Comparison of ENCODE assay signal across 1 cellular context in the genomic region with DNA sequence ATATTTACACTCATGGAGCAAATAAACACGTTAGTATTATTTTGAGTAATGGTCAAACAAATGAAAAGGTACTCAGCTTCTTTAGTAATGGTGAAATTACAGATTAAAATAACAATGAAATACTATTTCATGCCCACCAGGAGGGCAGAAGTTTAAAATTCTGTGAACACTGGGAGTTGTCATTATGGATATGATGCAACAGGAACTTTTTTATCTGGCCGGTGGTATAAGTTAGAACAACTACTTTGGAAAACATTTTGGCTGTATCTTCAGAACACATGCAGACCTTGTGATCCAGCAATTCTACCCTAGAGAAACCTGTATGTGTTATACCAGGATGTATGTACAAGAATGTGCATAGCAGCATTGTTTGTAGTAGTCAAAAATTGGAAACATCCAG.
A peak's percentile ranks its signal among the peaks of the same experiment; 100 is the strongest.
TF ChIP-seq lines count a peak whose summit lies in the region.

No MANE protein-coding gene starts in this region.

TF ChIP-seq in K562, 482 proteins besides CTCF, POLR2A, EP300 and RAD21:
- TF ChIP-seq, protein P1, sequence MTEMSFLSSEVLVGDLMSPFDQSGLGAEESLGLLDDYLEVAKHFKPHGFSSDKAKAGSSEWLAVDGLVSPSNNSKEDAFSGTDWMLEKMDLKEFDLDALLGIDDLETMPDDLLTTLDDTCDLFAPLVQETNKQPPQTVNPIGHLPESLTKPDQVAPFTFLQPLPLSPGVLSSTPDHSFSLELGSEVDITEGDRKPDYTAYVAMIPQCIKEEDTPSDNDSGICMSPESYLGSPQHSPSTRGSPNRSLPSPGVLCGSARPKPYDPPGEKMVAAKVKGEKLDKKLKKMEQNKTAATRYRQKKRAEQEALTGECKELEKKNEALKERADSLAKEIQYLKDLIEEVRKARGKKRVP (CRISPR knock-in tag; IDR thresholded peaks at IDR 0.05): 0 out of 2 replicates have a peak, but pooled peaks have one; percentile 46
- TF ChIP-seq POLR2H (tag; IDR thresholded peaks at IDR 0.05; ENCODE audit: low read depth) (peak; percentile 39; the same call in 1 of the 2 replicates), ZNF197 (CRISPR knock-in tag; IDR thresholded peaks at IDR 0.05; ENCODE audit: low read depth) (no peak), CEBPB (tag; IDR thresholded peaks at IDR 0.05) (peak; percentile 60), PPARD (CRISPR knock-in tag; IDR thresholded peaks at IDR 0.05) (no peak), CEBPG (CRISPR knock-in tag; IDR thresholded peaks at IDR 0.05) (peak; percentile 64; the same call in 1 of the 2 replicates), CEBPG (tag; conservative IDR thresholded peaks at IDR 0.05 in 1 of 2, IDR thresholded peaks at IDR 0.05 in 1 of 2) (peak; percentile 79 to 88)
- TF ChIP-seq, protein P2, sequence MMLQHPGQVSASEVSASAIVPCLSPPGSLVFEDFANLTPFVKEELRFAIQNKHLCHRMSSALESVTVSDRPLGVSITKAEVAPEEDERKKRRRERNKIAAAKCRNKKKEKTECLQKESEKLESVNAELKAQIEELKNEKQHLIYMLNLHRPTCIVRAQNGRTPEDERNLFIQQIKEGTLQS (IDR thresholded peaks at IDR 0.05): peak; percentile 68
- TF ChIP-seq, protein P2 (CRISPR knock-in tag; conservative IDR thresholded peaks at IDR 0.05): no peak
